Comparison of ENCODE assay signal across 1 cellular context in the genomic region with DNA sequence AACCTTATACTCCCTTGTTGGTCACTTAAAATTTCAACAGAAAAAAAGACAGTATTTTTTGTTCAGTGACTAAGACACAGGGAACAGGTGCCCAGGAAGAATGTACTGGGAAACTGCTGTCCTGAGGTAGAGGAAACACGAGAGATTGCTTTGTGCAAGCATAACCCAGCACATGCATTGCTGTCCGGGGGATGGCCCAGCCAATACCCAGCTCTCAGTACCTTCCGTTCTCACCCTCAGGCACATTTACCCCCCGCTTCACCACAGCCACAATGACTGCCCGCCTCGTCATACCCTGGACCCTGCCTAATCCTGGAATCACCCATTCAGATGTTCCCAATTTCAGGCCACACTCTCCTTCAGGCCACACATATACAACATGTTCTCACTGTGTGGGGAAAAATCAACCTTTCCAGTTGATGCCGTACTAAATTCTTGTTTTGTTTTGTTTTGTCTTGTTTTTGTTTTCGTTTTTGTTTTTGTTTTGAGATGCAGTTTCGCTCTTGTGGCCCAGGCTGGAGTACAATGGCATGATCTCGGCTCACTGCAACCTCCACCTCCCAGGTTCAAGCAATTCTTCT.
TF ChIP-seq lines count a peak whose summit lies in the region.

No MANE protein-coding gene starts in this region.

TF ChIP-seq in K562, 482 proteins besides CTCF, POLR2A, EP300 and RAD21 (continued from another document):
- TF ChIP-seq, protein P1, sequence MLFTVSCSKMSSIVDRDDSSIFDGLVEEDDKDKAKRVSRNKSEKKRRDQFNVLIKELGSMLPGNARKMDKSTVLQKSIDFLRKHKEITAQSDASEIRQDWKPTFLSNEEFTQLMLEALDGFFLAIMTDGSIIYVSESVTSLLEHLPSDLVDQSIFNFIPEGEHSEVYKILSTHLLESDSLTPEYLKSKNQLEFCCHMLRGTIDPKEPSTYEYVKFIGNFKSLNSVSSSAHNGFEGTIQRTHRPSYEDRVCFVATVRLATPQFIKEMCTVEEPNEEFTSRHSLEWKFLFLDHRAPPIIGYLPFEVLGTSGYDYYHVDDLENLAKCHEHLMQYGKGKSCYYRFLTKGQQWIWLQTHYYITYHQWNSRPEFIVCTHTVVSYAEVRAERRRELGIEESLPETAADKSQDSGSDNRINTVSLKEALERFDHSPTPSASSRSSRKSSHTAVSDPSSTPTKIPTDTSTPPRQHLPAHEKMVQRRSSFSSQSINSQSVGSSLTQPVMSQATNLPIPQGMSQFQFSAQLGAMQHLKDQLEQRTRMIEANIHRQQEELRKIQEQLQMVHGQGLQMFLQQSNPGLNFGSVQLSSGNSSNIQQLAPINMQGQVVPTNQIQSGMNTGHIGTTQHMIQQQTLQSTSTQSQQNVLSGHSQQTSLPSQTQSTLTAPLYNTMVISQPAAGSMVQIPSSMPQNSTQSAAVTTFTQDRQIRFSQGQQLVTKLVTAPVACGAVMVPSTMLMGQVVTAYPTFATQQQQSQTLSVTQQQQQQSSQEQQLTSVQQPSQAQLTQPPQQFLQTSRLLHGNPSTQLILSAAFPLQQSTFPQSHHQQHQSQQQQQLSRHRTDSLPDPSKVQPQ (CRISPR knock-in tag; IDR thresholded peaks at IDR 0.05; ENCODE audit: borderline replicate concordance) = no peak
- no peak for TF ChIP-seq CHD1 (IDR thresholded peaks at IDR 0.05; ENCODE audit: low read length)
- TF ChIP-seq CCAR2 (IDR thresholded peaks at IDR 0.05; ENCODE audit: low read depth, low read length) = no peak
- TF ChIP-seq SRF (CRISPR knock-in tag; IDR thresholded peaks at IDR 0.05) = no peak
- peak; percentile 70 for TF ChIP-seq CBX8 (IDR thresholded peaks at IDR 0.05; ENCODE audit: borderline replicate concordance, extremely low read depth, low read depth, low read length, poor library complexity, severe bottlenecking)
- no peak for TF ChIP-seq HDAC2 (IDR thresholded peaks at IDR 0.05)
- TF ChIP-seq CBX2 (IDR thresholded peaks at IDR 0.05; ENCODE audit: insufficient read depth, low read length, poor library complexity, severe bottlenecking) = peak; percentile 57
